23 cellular contexts compared by ENCODE assay signal in genomic region chr3:38493019-38493418, GRCh38. TPM values are rescaled to one million over a fixed set of nuclear protein-coding genes. Genes with fewer than 3 reads are reported as not detected.
DNase-seq lines count a peak whose midpoint lies in the region; FAIRE-seq and TF ChIP-seq lines count a peak whose summit lies in the region.
"Had no signal": no experiment of that assay in that cellular context is flagged by ENCODE, and none has a peak within 500 bp of the region (broad histone marks: within the 10 kb centered on the region; RNA-seq: fewer than 3 reads in every experiment).

No MANE protein-coding gene starts in this region.

- H2AFZ ChIP-seq in endothelial cell of umbilical vein (ENCODE audit: low read depth, low read length): no peak overlapping the region
- H2AFZ ChIP-seq: PC-9 had no signal

- H3K4me1 Mint-ChIP-seq in HFFc6 (ENCODE audit: low read depth): peaks cover 39% of the 10 kb centered on the region

- no peak overlapping the region for H3K9ac ChIP-seq in endothelial cell of umbilical vein (replicated peaks; ENCODE audit: extremely low read depth, insufficient read depth, low read length)

- no peaks in the 10 kb centered on the region for H3K9me3 ChIP-seq in endothelial cell of umbilical vein (replicated peaks; ENCODE audit: control insufficient read depth, insufficient read depth, low read length)
- H3K9me3 ChIP-seq: A549, upper lobe of right lung had no signal

- BruUV-seq in endothelial cell of umbilical vein (replicated peaks; lab: Mats Ljungman, UMichigan): no TSS peak

- H3K27me3 ChIP-seq in endothelial cell of umbilical vein (ENCODE audit: control insufficient read depth in 2 of 2, insufficient read depth in 2 of 2, low read length in 2 of 2): no peaks in the 10 kb centered on the region
- H3K27me3 ChIP-seq: upper lobe of right lung had no signal

- H3K27me3 Mint-ChIP-seq in HFFc6 (ENCODE audit: insufficient read depth): no peaks in the 10 kb centered on the region
- H3K27me3 Mint-ChIP-seq: activated naive CD8-positive, alpha-beta T cell treated with anti-CD3 and anti-CD28 coated beads, Interleukin-2, amount 10 ng/mL, durations not matched to agents 7 days and 5 days; CD4-positive, alpha-beta memory T cell had no signal

- peaks cover 5% of the 10 kb centered on the region for H3K79me2 ChIP-seq in endothelial cell of umbilical vein (ENCODE audit: control insufficient read depth, insufficient read depth, low read length)

- POLR2A ChIA-PET in endothelial cell of umbilical vein (lab: Charles Lee): no interaction called here

- no peaks in the 10 kb centered on the region for H3K36me3 Mint-ChIP-seq in HFFc6 (ENCODE audit: low read depth)
- H3K36me3 Mint-ChIP-seq: activated naive CD8-positive, alpha-beta T cell treated with anti-CD3 and anti-CD28 coated beads, Interleukin-2, amount 10 ng/mL, durations not matched to agents 7 days and 5 days had no signal

- no peak overlapping the region for H3K4me3 ChIP-seq in endothelial cell of umbilical vein (replicated peaks in 1 of 3; ENCODE audit: insufficient read depth in 1 of 3, low read depth in 1 of 3, low read length in 3 of 3)
- H3K4me3 ChIP-seq: A549, PC-9, SK-N-MC, upper lobe of right lung had no signal

- no peaks in the 10 kb centered on the region for H3K36me3 ChIP-seq in endothelial cell of umbilical vein (ENCODE audit: control insufficient read depth in 2 of 2, extremely low read depth in 1 of 2, insufficient read depth in 2 of 2, low read length in 2 of 2)

- no peak overlapping the region for H3K27ac ChIP-seq in endothelial cell of umbilical vein (ENCODE audit: insufficient read depth, low read depth, low read length)
- H3K27ac ChIP-seq: A549, PC-9, SK-N-MC, upper lobe of right lung had no signal

- intact Hi-C loops in endothelial cell of umbilical vein (cut with micrococcal nuclease): no loop called here

- TF ChIP-seq CTCF in HFFc6 (IDR thresholded peaks at IDR 0.05): no peak
- TF ChIP-seq CTCF in endothelial cell of umbilical vein (IDR thresholded peaks at IDR 0.05; ENCODE audit: extremely low read depth in 1 of 2, insufficient read depth in 1 of 2, low read depth in 1 of 2, low read length in 2 of 2): no peak

- no peaks in the 10 kb centered on the region for H3K9me1 ChIP-seq in endothelial cell of umbilical vein (replicated peaks; ENCODE audit: control insufficient read depth, extremely low read depth, insufficient read depth, low read length)

- peak; percentile 8 for FAIRE-seq in endothelial cell of umbilical vein (lab: Jason Lieb, UNC)
- FAIRE-seq: A549, frontal cortex had no signal

- H3K4me2 ChIP-seq in endothelial cell of umbilical vein (ENCODE audit: insufficient read depth, low read length): no peak overlapping the region
- H3K4me2 ChIP-seq: A549, PC-9 had no signal

- H3K4me3 Mint-ChIP-seq in HFFc6: no peak overlapping the region
- H3K4me3 Mint-ChIP-seq: activated naive CD8-positive, alpha-beta T cell treated with anti-CD3 and anti-CD28 coated beads, Interleukin-2, amount 10 ng/mL, durations not matched to agents 7 days and 5 days; CD4-positive, alpha-beta memory T cell had no signal

- peaks cover 7% of the 10 kb centered on the region for H3K4me1 ChIP-seq in endothelial cell of umbilical vein (ENCODE audit: control insufficient read depth, extremely low read depth, insufficient read depth, low read length)

- peak overlapping the region; percentile 61 for H3K27ac Mint-ChIP-seq in HFFc6
- H3K27ac Mint-ChIP-seq: activated naive CD8-positive, alpha-beta T cell treated with anti-CD3 and anti-CD28 coated beads, Interleukin-2, amount 10 ng/mL, durations not matched to agents 7 days and 5 days; CD4-positive, alpha-beta memory T cell had no signal

- TF ChIP-seq POLR2A in endothelial cell of umbilical vein (IDR thresholded peaks at IDR 0.05; ENCODE audit: low read depth, low read length): no peak

- H4K20me1 ChIP-seq in endothelial cell of umbilical vein (replicated peaks; ENCODE audit: control insufficient read depth, extremely low read depth, insufficient read depth, low read length): no peaks in the 10 kb centered on the region

- CTCF ChIA-PET in endothelial cell of umbilical vein (lab: Charles Lee): interaction anchor here (0.7 to 2.2 kb wide), 6 partner anchors 28 to 351 kb away, joined by 4 to 7 read pairs (median 4); no protein-coding TSS in a partner anchor

- H3K9me3 Mint-ChIP-seq in HFFc6: no peaks in the 10 kb centered on the region
- H3K9me3 Mint-ChIP-seq: activated naive CD8-positive, alpha-beta T cell treated with anti-CD3 and anti-CD28 coated beads, Interleukin-2, amount 10 ng/mL, durations not matched to agents 7 days and 5 days; CD4-positive, alpha-beta memory T cell had no signal

- DNase-seq in AG08395 (ENCODE audit: low spot score) (peak; percentile 43), HFFc6 (no peak), endothelial cell of umbilical vein (ENCODE audit: low read depth, low spot score) (peak; percentile 18), left kidney (ENCODE audit: low read depth, low spot score) (peak; percentile 13), superior temporal gyrus (ENCODE audit: extremely low spot score) (no peak), HK-2 (ENCODE audit: unreplicated experiment) (no peak), GM03348 (ENCODE audit: low spot score) (no peak), NCI-H69 (lab: John Stamatoyannopoulos, UW) (no peak)
- DNase-seq: activated naive CD8-positive, alpha-beta T cell treated with anti-CD3 and anti-CD28 coated beads, Interleukin-2, amount 10 ng/mL, durations not matched to agents 7 days and 5 days; CD4-positive, alpha-beta memory T cell; central memory CD4-positive, alpha-beta T cell; DND-41; effector memory CD4-positive, alpha-beta T cell; left cardiac atrium; midbrain; PC-9; retina; stimulated activated naive CD4-positive, alpha-beta T cell treated with Interleukin-2 at 50 U/mL for 16 hours; T-helper 9 cell; upper lobe of right lung had no signal

- dilution Hi-C loops in endothelial cell of umbilical vein (cut with MboI; ENCODE audit: extremely low pct_ligation_motif_present, low sequenced_read_pairs): no loop called here

TF ChIP-seq in endothelial cell of umbilical vein, 7 proteins besides CTCF, POLR2A, EP300 and RAD21:
- TF ChIP-seq FOS (IDR thresholded peaks at IDR 0.05; ENCODE audit: borderline replicate concordance, insufficient read depth, low read length): no peak
- TF ChIP-seq MYC (IDR thresholded peaks at IDR 0.05; ENCODE audit: low read depth, low read length): no peak
- no peak for TF ChIP-seq EZH2 (IDR thresholded peaks at IDR 0.05; ENCODE audit: borderline replicate concordance, low read depth, low read length, severe bottlenecking)
- no peak for TF ChIP-seq MAX (IDR thresholded peaks at IDR 0.05; ENCODE audit: insufficient read depth, insufficient read length)
- TF ChIP-seq POLR2AphosphoS5 (IDR thresholded peaks at IDR 0.05; ENCODE audit: insufficient read depth, low read depth, low read length): no peak
- TF ChIP-seq GATA2 (IDR thresholded peaks at IDR 0.05; ENCODE audit: insufficient read depth, insufficient read length, low read depth, low read length): no peak
- no peak for TF ChIP-seq JUN (IDR thresholded peaks at IDR 0.05; ENCODE audit: borderline replicate concordance, insufficient read depth, insufficient read length, low read depth)
TF ChIP-seq in endothelial cell of umbilical vein: peak in this region for 0.

RNA-seq across cellular contexts. Expression of gene EXOG, which starts 3.1 kb away (rescaled TPM):
- total RNA-seq in HFFc6 (2021; fragmentation: NEBNext Ultra II Directional; extraction: Animal tissue kit (Norgen Biotek cat#: 25700)): 10 to 100 TPM; 13.9 to 18.8 (median 15.4) TPM
- 21.8 and 21.9 TPM in 2 replicates for total RNA-seq in endothelial cell of umbilical vein
- 8.5 and 10.8 TPM in 2 replicates for polyA plus RNA-seq in endothelial cell of umbilical vein
- 8.4 and 10.2 TPM in 2 replicates for polyA plus RNA-seq in endothelial cell of umbilical vein (2011; cell fraction: cytosol; rRNA removed)
- 32.8 and 46.6 TPM in 2 replicates for polyA plus RNA-seq in endothelial cell of umbilical vein (2011; cell fraction: nucleus; rRNA removed)
- 11.3 and 16.2 TPM in 2 replicates for polyA plus RNA-seq in endothelial cell of umbilical vein (2012)
- polyA minus RNA-seq in endothelial cell of umbilical vein: 11.0 and 12.1 TPM in 2 replicates
- polyA minus RNA-seq in endothelial cell of umbilical vein (2011; cell fraction: cytosol; rRNA and poly(A)+ RNA removed): 4.0 TPM
- 22.2 and 35.2 TPM in 2 replicates for polyA minus RNA-seq in endothelial cell of umbilical vein (2011; cell fraction: nucleus; rRNA and poly(A)+ RNA removed)

RNA-seq across cellular contexts. Expression of gene ACVR2B, which starts 39.3 kb away (rescaled TPM):
- total RNA-seq in HFFc6 (2021; fragmentation: NEBNext Ultra II Directional; extraction: Animal tissue kit (Norgen Biotek cat#: 25700)): 1 to 10 TPM; 1.1 to 1.6 (median 1.3) TPM
- total RNA-seq in endothelial cell of umbilical vein: 4.9 and 5.6 TPM in 2 replicates
- 1.6 and 2.0 TPM in 2 replicates for polyA plus RNA-seq in endothelial cell of umbilical vein
- polyA plus RNA-seq in endothelial cell of umbilical vein (2011; cell fraction: cytosol; rRNA removed): 1.5 and 1.6 TPM in 2 replicates
- polyA plus RNA-seq in endothelial cell of umbilical vein (2011; cell fraction: nucleus; rRNA removed): 4.8 TPM in 2 replicates
- 0.86 and 1.2 TPM in 2 replicates for polyA plus RNA-seq in endothelial cell of umbilical vein (2012)
- polyA minus RNA-seq in endothelial cell of umbilical vein: 8.8 and 10.5 TPM in 2 replicates
- polyA minus RNA-seq in endothelial cell of umbilical vein (2011; cell fraction: cytosol; rRNA and poly(A)+ RNA removed): 6.3 TPM
- 8.2 and 10.6 TPM in 2 replicates for polyA minus RNA-seq in endothelial cell of umbilical vein (2011; cell fraction: nucleus; rRNA and poly(A)+ RNA removed)

Comparison
In these comparisons a context has a peak if more than half of its experiments do, and no peak if none do; other contexts are left out.
1. DNase-seq: peak in AG08395 (single experiment), endothelial cell of umbilical vein (single experiment) and left kidney (single experiment); none in HFFc6 (single experiment), superior temporal gyrus (single experiment), HK-2 (single experiment), GM03348 (single experiment) and NCI-H69 (single experiment).